16 cellular contexts compared by ENCODE assay signal in the genomic region with DNA sequence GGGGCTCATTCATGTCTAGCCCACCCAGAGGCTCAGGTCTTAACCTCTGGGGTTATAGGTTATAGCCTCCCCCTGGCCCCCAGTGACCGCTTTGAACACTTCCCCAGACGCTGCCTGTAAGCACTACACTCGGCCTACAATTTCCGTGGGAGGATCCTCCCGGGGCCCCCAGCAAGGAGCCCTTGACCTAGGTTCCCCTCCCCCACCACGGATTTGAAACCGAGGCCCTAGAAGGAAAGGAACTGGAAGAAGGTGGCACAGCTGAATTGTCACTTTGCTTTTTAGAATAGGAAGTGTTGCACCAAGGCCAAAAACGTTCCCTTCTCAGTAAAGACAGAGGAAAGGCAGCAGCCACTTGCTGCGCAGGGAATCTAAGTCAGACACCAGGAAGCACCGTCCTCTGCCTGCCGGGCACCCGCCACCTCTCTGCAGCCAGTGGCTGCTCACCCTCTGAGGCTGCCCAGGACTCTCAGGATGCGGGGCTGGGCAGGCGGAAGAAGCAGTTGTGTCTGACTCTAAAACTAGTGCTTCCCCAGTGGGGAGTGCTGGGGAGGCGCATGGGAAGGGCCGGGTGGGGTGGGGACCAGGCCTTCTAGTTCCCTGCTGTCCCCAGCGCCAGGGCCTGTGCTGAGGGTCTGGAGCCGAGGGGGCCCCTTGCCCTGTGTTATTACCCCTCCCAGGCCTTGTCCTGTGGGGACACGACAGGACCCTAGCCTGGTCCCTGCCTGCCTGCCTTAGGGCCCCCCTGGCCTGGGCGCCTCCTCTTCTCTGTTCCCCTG. TPM values are rescaled to one million over a fixed set of nuclear protein-coding genes. Genes with fewer than 3 reads are reported as not detected.
DNase-seq lines count a peak whose midpoint lies in the region; ATAC-seq, FAIRE-seq and TF ChIP-seq lines count a peak whose summit lies in the region.
"Had no signal": no experiment of that assay in that cellular context is flagged by ENCODE, and none has a peak within 500 bp of the region (broad histone marks: within the 10 kb centered on the region; RNA-seq: fewer than 3 reads in every experiment).

No MANE protein-coding gene starts in this region.

- ATAC-seq in omental fat pad (ENCODE audit: low FRiP score) (peak; percentile 20), GM18873 (IDR thresholded peaks at IDR 0.05; ENCODE audit: low FRiP score, unreplicated experiment) (no peak)

- TF ChIP-seq CTCF in omental fat pad (IDR thresholded peaks at IDR 0.05), result no peak

- peak overlapping the region; percentile 46 for H3K4me3 Mint-ChIP-seq in dendritic cell treated with granulocyte-macrophage colony-stimulating factor and Interleukin-4, amounts not matched to agents 40 ng/mL and 50 ng/mL, for 4 days
- H3K4me3 Mint-ChIP-seq: CD4-positive, CD25-positive, alpha-beta regulatory T cell; mesothelial cell of epicardium had no signal

- intact Hi-C loops in dendritic cell treated with granulocyte-macrophage colony-stimulating factor and Interleukin-4, amounts not matched to agents 40 ng/mL and 50 ng/mL, for 4 days (cut with micrococcal nuclease), result loop anchor here (2.0 kb wide), 1 partner anchor 21 kb away; no protein-coding TSS in a partner anchor

- no peaks in the 10 kb centered on the region for H3K36me3 Mint-ChIP-seq in dendritic cell treated with granulocyte-macrophage colony-stimulating factor and Interleukin-4, amounts not matched to agents 40 ng/mL and 50 ng/mL, for 4 days (ENCODE audit: low read depth)
- H3K36me3 Mint-ChIP-seq: CD4-positive, CD25-positive, alpha-beta regulatory T cell; mesothelial cell of epicardium had no signal

- no peaks in the 10 kb centered on the region for H3K9me3 ChIP-seq in HAP-1
- H3K9me3 ChIP-seq: tibial artery had no signal

- H3K9me3 Mint-ChIP-seq in dendritic cell treated with granulocyte-macrophage colony-stimulating factor and Interleukin-4, amounts not matched to agents 40 ng/mL and 50 ng/mL, for 4 days, result no peaks in the 10 kb centered on the region
- H3K9me3 Mint-ChIP-seq: mesothelial cell of epicardium had no signal

- peak; percentile 63 for FAIRE-seq in GM12892 (lab: Jason Lieb, UNC)
- FAIRE-seq: GM18507 had no signal

- no peaks in the 10 kb centered on the region for H3K36me3 ChIP-seq in HAP-1 (replicated peaks)
- H3K36me3 ChIP-seq: tibial artery had no signal

- in situ Hi-C loops in HAP-1 (cut with MboI; ENCODE audit: low sequenced_read_pairs), result no loop called here

- DNase-seq in GM12892 (ENCODE audit: insufficient read length) (no peak), NOMO-1 (lab: John Stamatoyannopoulos, UW; ENCODE audit: unreplicated experiment in 2 of 2) (peak; percentile 85 to 88), omental fat pad (ENCODE audit: low spot score) (no peak), DMS114 treated with DMSO at 0.1 percent for 48 hours (lab: John Stamatoyannopoulos, UW; ENCODE audit: unreplicated experiment) (no peak), HAP-1 (ENCODE audit: low spot score in 2 of 2) (no peak)
- DNase-seq: activated CD4-positive, CD25-positive, alpha-beta regulatory T cell; activated naive CD4-positive, alpha-beta T cell treated with Interleukin-2 at 50 U/mL for 16 hours; CD4-positive, CD25-positive, alpha-beta regulatory T cell; effector memory CD4-positive, alpha-beta T cell; SHP77 treated with DMSO at 0.1 percent for 48 hours; tibial artery had no signal

- H3K27ac Mint-ChIP-seq in dendritic cell treated with granulocyte-macrophage colony-stimulating factor and Interleukin-4, amounts not matched to agents 40 ng/mL and 50 ng/mL, for 4 days, result peak overlapping the region; percentile 89

- TF ChIP-seq POLR2A in GM12892 (IDR thresholded peaks at IDR 0.05; ENCODE audit: low read depth, low read length), result no peak

- H3K4me3 ChIP-seq in HAP-1, result no peak overlapping the region
- H3K4me3 ChIP-seq: tibial artery had no signal

- peaks cover 27% of the 10 kb centered on the region for H3K27me3 Mint-ChIP-seq in dendritic cell treated with granulocyte-macrophage colony-stimulating factor and Interleukin-4, amounts not matched to agents 40 ng/mL and 50 ng/mL, for 4 days

- no peaks in the 10 kb centered on the region; the same call in 1 of the 2 replicates for H3K4me1 ChIP-seq in HAP-1

- H3K27me3 ChIP-seq in HAP-1 (ENCODE audit: low read depth), result no peaks in the 10 kb centered on the region

- H3K4me1 Mint-ChIP-seq in dendritic cell treated with granulocyte-macrophage colony-stimulating factor and Interleukin-4, amounts not matched to agents 40 ng/mL and 50 ng/mL, for 4 days (ENCODE audit: low read depth), result peaks cover 60% of the 10 kb centered on the region

RNA-seq across cellular contexts. Expression of a gene that starts 7.9 kb away (rescaled TPM):
- polyA plus RNA-seq in GM12892 (2012; ENCODE audit: missing spikeins), result 0.06 TPM
- not detected for total RNA-seq in omental fat pad
- total RNA-seq: CD4-positive, CD25-positive, alpha-beta regulatory T cell; LHCN-M2 had no signal

RNA-seq across cellular contexts. Expression of a gene that starts 41.6 kb away (rescaled TPM):
- 84.1 TPM for polyA plus RNA-seq in GM12892 (2012; ENCODE audit: missing spikeins)
- 10 to 100 TPM; 44.4 to 59.2 (median 52.5) TPM for total RNA-seq in omental fat pad

RNA-seq across cellular contexts. Expression of a gene that starts 53.4 kb away (rescaled TPM):
- 284 TPM for polyA plus RNA-seq in GM12892 (2012; ENCODE audit: missing spikeins)
- total RNA-seq in omental fat pad, result 100 to 1,000 TPM; 265 to 424 (median 362) TPM

Comparison
In these comparisons a context has a peak if more than half of its experiments do, and no peak if none do; other contexts are left out.
1. DNase-seq: peak in NOMO-1 (2 of 2); none in GM12892 (single experiment), omental fat pad (single experiment), DMS114 treated with DMSO at 0.1 percent for 48 hours (single experiment) and HAP-1 (0 of 2).